31 cellular contexts compared by ENCODE assay signal in genomic region chr11:76600124-76600655, GRCh38.
"Had no signal": no experiment of that assay in that cellular context is flagged by ENCODE, and none has a peak within 500 bp of the region (broad histone marks: within the 10 kb centered on the region; RNA-seq: fewer than 3 reads in every experiment).

No MANE protein-coding gene starts in this region.

- H3K27ac Mint-ChIP-seq: activated naive CD8-positive, alpha-beta T cell; nephron; stimulated activated naive B cell treated with anti-CD40 and anti-IgM and Interleukin-4, amounts not matched to agents 10 μg/mL and 1 μg/mL and 100 μg/mL, for 72 hours had no signal

- H3K4me1 ChIP-seq: prostate gland had no signal

- DNase-seq: activated CD4-positive, alpha-beta T cell treated with anti-CD3 and anti-CD28 coated beads for 48 hours; activated CD4-positive, alpha-beta T cell treated with anti-CD3 and anti-CD28 coated beads, Interleukin-2, amount 50 U/mL, for 48 hours; activated CD4-positive, CD25-positive, alpha-beta regulatory T cell; activated effector memory CD4-positive, alpha-beta T cell treated with Interleukin-2 at 50 U/mL for 16 hours; activated naive CD4-positive, alpha-beta T cell treated with Interleukin-2 at 50 U/mL for 16 hours; activated T-cell treated with anti-CD3 and anti-CD28 coated beads, Interleukin-2, amount 50 U/mL, for 48 hours; anterior cingulate cortex; effector memory CD4-positive, alpha-beta T cell; gastrocnemius medialis; glutamatergic neuron; hypothalamus; kidney glomerular epithelial cell; left lung; pancreas; retina; sigmoid colon; small intestine; stimulated activated CD4-positive, alpha-beta T cell treated with anti-CD3 and anti-CD28 coated beads, Interleukin-1b, Interleukin-23, amount 100 ng/mL, for 48 hours; stimulated activated CD4-positive, alpha-beta T cell treated with anti-CD3 and anti-CD28 coated beads, Interleukin-4, amount 100 ng/mL, for 4 hours; stimulated activated naive B cell treated with anti-CD40 and anti-IgM and Interleukin-4, amounts not matched to agents 10 μg/mL and 1 μg/mL and 100 μg/mL, for 72 hours; stomach; T-helper 1 cell; thyroid gland had no signal

- H3K27ac ChIP-seq: coronary artery, gastrocnemius medialis, left lung, neutrophil, pancreas, prostate gland, sigmoid colon, stomach, thyroid gland had no signal

- H3K36me3 ChIP-seq: gastrocnemius medialis, left lung, neutrophil, pancreas, prostate gland, sigmoid colon, stomach, thyroid gland had no signal

- H3K4me3 ChIP-seq: coronary artery, dorsolateral prefrontal cortex, gastrocnemius medialis, left lung, lung, pancreas, prostate gland, sigmoid colon, stomach, thyroid gland had no signal

- H3K27me3 Mint-ChIP-seq: activated naive CD8-positive, alpha-beta T cell had no signal

- H3K36me3 Mint-ChIP-seq: activated naive CD8-positive, alpha-beta T cell; stimulated activated naive B cell treated with anti-CD40 and anti-IgM and Interleukin-4, amounts not matched to agents 10 μg/mL and 1 μg/mL and 100 μg/mL, for 72 hours had no signal

- H3K9me3 ChIP-seq: gastrocnemius medialis, left lung, neutrophil, pancreas, prostate gland, sigmoid colon, stomach, thyroid gland had no signal

- H3K27me3 ChIP-seq: dorsolateral prefrontal cortex, gastrocnemius medialis, left lung, pancreas, sigmoid colon, stomach, thyroid gland had no signal

- H3K9me3 Mint-ChIP-seq: nephron; stimulated activated naive B cell treated with anti-CD40 and anti-IgM and Interleukin-4, amounts not matched to agents 10 μg/mL and 1 μg/mL and 100 μg/mL, for 72 hours had no signal

- ATAC-seq: gastrocnemius medialis; left lung; pancreas; stimulated activated naive B cell treated with anti-CD40 and anti-IgM and Interleukin-4, amounts not matched to agents 10 μg/mL and 1 μg/mL and 100 μg/mL, for 72 hours had no signal

- H3K4me3 Mint-ChIP-seq: activated naive CD8-positive, alpha-beta T cell; nephron; stimulated activated naive B cell treated with anti-CD40 and anti-IgM and Interleukin-4, amounts not matched to agents 10 μg/mL and 1 μg/mL and 100 μg/mL, for 72 hours; T-helper 2 cell treated with Interferon-gamma antibody and Interleukin-4, amounts not matched to agents 5 μg/mL and 100 μg/mL, for 36 hours had no signal
